ENCODE assay signal across 10 cellular contexts in genomic region chr11:68036141-68036716, GRCh38. TPM values are rescaled to one million over a fixed set of nuclear protein-coding genes. Genes with fewer than 3 reads are reported as not detected.
DNase-seq lines count a peak whose midpoint lies in the region; ATAC-seq and TF ChIP-seq lines count a peak whose summit lies in the region.
"Had no signal": no experiment of that assay in that cellular context is flagged by ENCODE, and none has a peak within 500 bp of the region (broad histone marks: within the 10 kb centered on the region; RNA-seq: fewer than 3 reads in every experiment).

No MANE protein-coding gene starts in this region.

- H3K4me1 Mint-ChIP-seq in activated CD4-positive, alpha-beta T cell treated with anti-CD3 and anti-CD28 coated beads for 36 hours = peaks cover 21% of the 10 kb centered on the region
- peaks cover 15% of the 10 kb centered on the region for H3K4me1 Mint-ChIP-seq in activated T-helper 2 cell treated with anti-CD3 and anti-CD28 coated beads, Interferon-gamma antibody, Interleukin-2, Interleukin-4, amounts not matched to agents 10 μg/mL and 5 μg/mL and 100 μg/mL, durations not matched to agents 14 hours and 24 hours and 36 hours (ENCODE audit: low read depth)

- intact Hi-C loops in activated CD4-positive, alpha-beta T cell treated with anti-CD3 and anti-CD28 coated beads for 36 hours (cut with DNase I, micrococcal nuclease) = loop anchor here (5.0 to 10.0 kb wide), 2 partner anchors 34 to 1639 kb away; partner anchors contain the start of genes LTO1 (in 1 of the 2) and UNC93B1 (in 1 of the 2)
- intact Hi-C loops in activated T-helper 2 cell treated with anti-CD3 and anti-CD28 coated beads, Interferon-gamma antibody, Interleukin-2, Interleukin-4, amounts not matched to agents 10 μg/mL and 5 μg/mL and 100 μg/mL, durations not matched to agents 14 hours and 24 hours and 36 hours (cut with micrococcal nuclease) = loop anchor here (10.0 kb wide), 1 partner anchor 179 kb away; the partner anchor contains the start of gene KMT5B
- intact Hi-C loops in right lobe of liver (cut with DNase I) = no loop called here

- no peaks in the 10 kb centered on the region for H3K9me3 ChIP-seq in right lobe of liver
- H3K9me3 ChIP-seq: SJCRH30 had no signal

- no peaks in the 10 kb centered on the region for H3K27me3 ChIP-seq in right lobe of liver
- H3K27me3 ChIP-seq: SJCRH30 had no signal

- WGBS in right lobe of liver (ENCODE audit: insufficient coverage, low coverage, low lambda C conversion rate, missing lambda C conversion rate) = no CpG with 5 or more reads among the region's 27 CpGs

- H3K4me3 ChIP-seq in right lobe of liver = no peak overlapping the region
- H3K4me3 ChIP-seq: SJCRH30 had no signal

- H3K36me3 Mint-ChIP-seq in activated CD4-positive, alpha-beta T cell treated with anti-CD3 and anti-CD28 coated beads for 36 hours (ENCODE audit: low read depth) = peaks cover 9% of the 10 kb centered on the region
- H3K36me3 Mint-ChIP-seq in activated T-helper 2 cell treated with anti-CD3 and anti-CD28 coated beads, Interferon-gamma antibody, Interleukin-2, Interleukin-4, amounts not matched to agents 10 μg/mL and 5 μg/mL and 100 μg/mL, durations not matched to agents 14 hours and 24 hours and 36 hours (ENCODE audit: low read depth) = peaks cover 12% of the 10 kb centered on the region
- H3K36me3 Mint-ChIP-seq: type B pancreatic cell had no signal

- no peak for ATAC-seq in activated CD4-positive, alpha-beta T cell treated with anti-CD3 and anti-CD28 coated beads for 36 hours
- ATAC-seq in right lobe of liver (no peak), HG02623 (IDR thresholded peaks at IDR 0.05; ENCODE audit: unreplicated experiment) (no peak)
- no peak for ATAC-seq in stimulated activated naive CD8-positive, alpha-beta T cell treated with anti-CD3 and anti-CD28 coated beads, Interleukin-15, Interleukin-2, amounts not matched to agents 100 U/mL and 50 U/mL, for 24 hours

- POLR2A ChIA-PET in activated CD4-positive, alpha-beta T cell treated with anti-CD3 and anti-CD28 coated beads for 36 hours (lab: Charles Lee) = no interaction called here

- H3K4me1 ChIP-seq in right lobe of liver = peaks cover 0 to 63% (median 27%) of the 10 kb centered on the region in 4 donors

- no peak for TF ChIP-seq CTCF in right lobe of liver (IDR thresholded peaks at IDR 0.05)

- H3K27ac ChIP-seq in right lobe of liver (peak overlapping the region; percentile 81 to 97 (median 94)), temporal lobe (ENCODE audit: low read depth, low read length) (peak overlapping the region; percentile 17)
- H3K27ac ChIP-seq: SJCRH30 had no signal

- peaks cover 0 to 8% (median 3%) of the 10 kb centered on the region in 4 donors for H3K36me3 ChIP-seq in right lobe of liver
- H3K36me3 ChIP-seq: SJCRH30 had no signal

- no peaks in the 10 kb centered on the region for H3K27me3 Mint-ChIP-seq in activated CD4-positive, alpha-beta T cell treated with anti-CD3 and anti-CD28 coated beads for 36 hours
- no peaks in the 10 kb centered on the region for H3K27me3 Mint-ChIP-seq in activated T-helper 2 cell treated with anti-CD3 and anti-CD28 coated beads, Interferon-gamma antibody, Interleukin-2, Interleukin-4, amounts not matched to agents 10 μg/mL and 5 μg/mL and 100 μg/mL, durations not matched to agents 14 hours and 24 hours and 36 hours (ENCODE audit: low read depth)
- H3K27me3 Mint-ChIP-seq: type B pancreatic cell had no signal

- no peak overlapping the region for H3K4me3 Mint-ChIP-seq in activated CD4-positive, alpha-beta T cell treated with anti-CD3 and anti-CD28 coated beads for 36 hours
- no peak overlapping the region for H3K4me3 Mint-ChIP-seq in activated T-helper 2 cell treated with anti-CD3 and anti-CD28 coated beads, Interferon-gamma antibody, Interleukin-2, Interleukin-4, amounts not matched to agents 10 μg/mL and 5 μg/mL and 100 μg/mL, durations not matched to agents 14 hours and 24 hours and 36 hours (ENCODE audit: low read depth)
- H3K4me3 Mint-ChIP-seq: type B pancreatic cell had no signal

- CTCF ChIA-PET in activated CD4-positive, alpha-beta T cell treated with anti-CD3 and anti-CD28 coated beads for 36 hours (lab: Charles Lee) = interaction anchor here (0.6 to 1.2 kb wide), 2 partner anchors 169 to 173 kb away, joined by 3 to 4 read pairs; no protein-coding TSS in a partner anchor

- H3K27ac Mint-ChIP-seq in activated CD4-positive, alpha-beta T cell treated with anti-CD3 and anti-CD28 coated beads for 36 hours = peak overlapping the region; percentile 80
- H3K27ac Mint-ChIP-seq in activated T-helper 2 cell treated with anti-CD3 and anti-CD28 coated beads, Interferon-gamma antibody, Interleukin-2, Interleukin-4, amounts not matched to agents 10 μg/mL and 5 μg/mL and 100 μg/mL, durations not matched to agents 14 hours and 24 hours and 36 hours = peak overlapping the region; percentile 89
- H3K27ac Mint-ChIP-seq: type B pancreatic cell had no signal

- no peak for TF ChIP-seq POLR2A in right lobe of liver (IDR thresholded peaks at IDR 0.05)

- no peak for DNase-seq in activated CD4-positive, alpha-beta T cell treated with anti-CD3 and anti-CD28 coated beads for 36 hours
- DNase-seq in activated CD4-positive, alpha-beta T cell treated with anti-CD3 and anti-CD28 coated beads for 48 hours = no peak
- no peak for DNase-seq in activated T-helper 2 cell treated with anti-CD3 and anti-CD28 coated beads, Interferon-gamma antibody, Interleukin-2, Interleukin-4, amounts not matched to agents 10 μg/mL and 5 μg/mL and 100 μg/mL, durations not matched to agents 14 hours and 24 hours and 36 hours (ENCODE audit: low spot score)
- DNase-seq in right lobe of liver (peak in 2 of 3 donors; percentile 53 to 68), ureter (ENCODE audit: low spot score) (no peak)
- no peak for DNase-seq in stimulated activated naive CD8-positive, alpha-beta T cell treated with anti-CD3 and anti-CD28 coated beads, Interleukin-15, Interleukin-2, amounts not matched to agents 100 U/mL and 50 U/mL, for 24 hours
- DNase-seq: SJCRH30 had no signal

- H3K9me3 Mint-ChIP-seq in activated CD4-positive, alpha-beta T cell treated with anti-CD3 and anti-CD28 coated beads for 36 hours (ENCODE audit: low read depth) = no peaks in the 10 kb centered on the region
- no peaks in the 10 kb centered on the region for H3K9me3 Mint-ChIP-seq in activated T-helper 2 cell treated with anti-CD3 and anti-CD28 coated beads, Interferon-gamma antibody, Interleukin-2, Interleukin-4, amounts not matched to agents 10 μg/mL and 5 μg/mL and 100 μg/mL, durations not matched to agents 14 hours and 24 hours and 36 hours
- H3K9me3 Mint-ChIP-seq: type B pancreatic cell had no signal

RNA-seq across cellular contexts. Expression of gene TCIRG1, which starts 2.6 kb away (rescaled TPM):
- 100 to 1,000 TPM; 117 to 151 TPM for total RNA-seq in activated CD4-positive, alpha-beta T cell treated with anti-CD3 and anti-CD28 coated beads for 36 hours
- 148 and 154 TPM in 2 replicates for total RNA-seq in activated T-helper 2 cell treated with anti-CD3 and anti-CD28 coated beads, Interferon-gamma antibody, Interleukin-2, Interleukin-4, amounts not matched to agents 10 μg/mL and 5 μg/mL and 100 μg/mL, durations not matched to agents 14 hours and 24 hours and 36 hours
- total RNA-seq in right lobe of liver (10 to 100 TPM; 39.4 to 97.1 (median 69.3) TPM), temporal lobe (2.7 TPM), ureter (134 TPM)

RNA-seq across cellular contexts. Expression of gene NDUFS8, which starts 5.7 kb away (rescaled TPM):
- total RNA-seq in activated CD4-positive, alpha-beta T cell treated with anti-CD3 and anti-CD28 coated beads for 36 hours = 100 to 1,000 TPM; 108 to 113 TPM
- 125 and 139 TPM in 2 replicates for total RNA-seq in activated T-helper 2 cell treated with anti-CD3 and anti-CD28 coated beads, Interferon-gamma antibody, Interleukin-2, Interleukin-4, amounts not matched to agents 10 μg/mL and 5 μg/mL and 100 μg/mL, durations not matched to agents 14 hours and 24 hours and 36 hours
- total RNA-seq in right lobe of liver = 100 to 1,000 TPM in 3 of 6 experiments, 10 to 100 TPM in 3; 61.9 to 159 (median 88.4) TPM
- 34.7 TPM for total RNA-seq in temporal lobe
- total RNA-seq in ureter = 172 TPM

RNA-seq across cellular contexts. Expression of gene ALDH3B1, which starts 26.1 kb away (rescaled TPM):
- not detected for total RNA-seq in activated CD4-positive, alpha-beta T cell treated with anti-CD3 and anti-CD28 coated beads for 36 hours
- not detected in 2 replicates for total RNA-seq in activated T-helper 2 cell treated with anti-CD3 and anti-CD28 coated beads, Interferon-gamma antibody, Interleukin-2, Interleukin-4, amounts not matched to agents 10 μg/mL and 5 μg/mL and 100 μg/mL, durations not matched to agents 14 hours and 24 hours and 36 hours
- total RNA-seq in right lobe of liver (1 to 10 TPM; 2.3 to 7.4 (median 4.4) TPM), temporal lobe (0.49 TPM), ureter (25.4 TPM)

RNA-seq across cellular contexts. Expression of gene UNC93B1, which starts 32.3 kb away (rescaled TPM):
- 10 to 100 TPM; 16.3 to 16.7 TPM for total RNA-seq in activated CD4-positive, alpha-beta T cell treated with anti-CD3 and anti-CD28 coated beads for 36 hours
- total RNA-seq in activated T-helper 2 cell treated with anti-CD3 and anti-CD28 coated beads, Interferon-gamma antibody, Interleukin-2, Interleukin-4, amounts not matched to agents 10 μg/mL and 5 μg/mL and 100 μg/mL, durations not matched to agents 14 hours and 24 hours and 36 hours = 12.3 and 14.1 TPM in 2 replicates
- total RNA-seq in right lobe of liver (10 to 100 TPM; 13.3 to 21.4 (median 17.9) TPM), temporal lobe (1.5 TPM), ureter (98.3 TPM)
- total RNA-seq: SJCRH30 had no signal

Comparison
In these comparisons a context has a peak if more than half of its experiments do, and no peak if none do; other contexts are left out.
1. DNase-seq: peak in right lobe of liver (2 of 3); none in activated CD4-positive, alpha-beta T cell treated with anti-CD3 and anti-CD28 coated beads for 36 hours (single experiment), activated CD4-positive, alpha-beta T cell treated with anti-CD3 and anti-CD28 coated beads for 48 hours (single experiment), activated T-helper 2 cell treated with anti-CD3 and anti-CD28 coated beads, Interferon-gamma antibody, Interleukin-2, Interleukin-4, amounts not matched to agents 10 μg/mL and 5 μg/mL and 100 μg/mL, durations not matched to agents 14 hours and 24 hours and 36 hours (single experiment), ureter (single experiment) and stimulated activated naive CD8-positive, alpha-beta T cell treated with anti-CD3 and anti-CD28 coated beads, Interleukin-15, Interleukin-2, amounts not matched to agents 100 U/mL and 50 U/mL, for 24 hours (single experiment).
2. RNA of gene TCIRG1, which starts 2.6 kb away (total RNA-seq): 117 to 151 TPM in activated CD4-positive, alpha-beta T cell treated with anti-CD3 and anti-CD28 coated beads for 36 hours, 148 to 154 TPM in activated T-helper 2 cell treated with anti-CD3 and anti-CD28 coated beads, Interferon-gamma antibody, Interleukin-2, Interleukin-4, amounts not matched to agents 10 μg/mL and 5 μg/mL and 100 μg/mL, durations not matched to agents 14 hours and 24 hours and 36 hours, 134 TPM in ureter (single experiment) and 39.4 to 97.1 TPM in right lobe of liver; 2.7 TPM in temporal lobe (single experiment); every median in the first group is over 10 times any median in the second.
3. intact Hi-C loops: an anchor here in activated CD4-positive, alpha-beta T cell treated with anti-CD3 and anti-CD28 coated beads for 36 hours (5.0 to 10.0 kb wide) and activated T-helper 2 cell treated with anti-CD3 and anti-CD28 coated beads, Interferon-gamma antibody, Interleukin-2, Interleukin-4, amounts not matched to agents 10 μg/mL and 5 μg/mL and 100 μg/mL, durations not matched to agents 14 hours and 24 hours and 36 hours (10.0 kb wide); none called in right lobe of liver.